In genomic region chr14:74965770-74966153, GRCh38 we compare ENCODE assay signal across 23 cellular contexts. TPM values are rescaled to one million over a fixed set of nuclear protein-coding genes. Genes with fewer than 3 reads are reported as not detected.
DNase-seq lines count a peak whose midpoint lies in the region; ATAC-seq, FAIRE-seq and TF ChIP-seq lines count a peak whose summit lies in the region.
"Had no signal": no experiment of that assay in that cellular context is flagged by ENCODE, and none has a peak within 500 bp of the region (broad histone marks: within the 10 kb centered on the region; RNA-seq: fewer than 3 reads in every experiment).

No MANE protein-coding gene starts in this region.

- H3K9me3 Mint-ChIP-seq in MCF 10A (ENCODE audit: unreplicated experiment): no peaks in the 10 kb centered on the region
- H3K9me3 Mint-ChIP-seq: activated naive CD8-positive, alpha-beta T cell treated with anti-CD3 and anti-CD28 coated beads, Interleukin-2, amount 50 U/mL, for 24 hours; CD14-positive monocyte; nephron progenitor cell; T-helper 2 cell treated with Interferon-gamma antibody and Interleukin-4, amounts not matched to agents 5 μg/mL and 100 μg/mL, for 36 hours had no signal

- peaks cover 13% of the 10 kb centered on the region for H3K4me1 Mint-ChIP-seq in MCF 10A (ENCODE audit: insufficient read depth, unreplicated experiment)

- H3K9me3 ChIP-seq in breast epithelium (no peaks in the 10 kb centered on the region), gastrocnemius medialis (no peaks in the 10 kb centered on the region)
- H3K9me3 ChIP-seq: prostate gland, spleen, suprapubic skin had no signal

- no peak overlapping the region for H3K27ac Mint-ChIP-seq in MCF 10A (ENCODE audit: low read depth, unreplicated experiment)
- H3K27ac Mint-ChIP-seq: activated naive CD8-positive, alpha-beta T cell treated with anti-CD3 and anti-CD28 coated beads, Interleukin-2, amount 50 U/mL, for 24 hours; CD14-positive monocyte; nephron progenitor cell; T-helper 2 cell treated with Interferon-gamma antibody and Interleukin-4, amounts not matched to agents 5 μg/mL and 100 μg/mL, for 36 hours had no signal

- H3K36me3 ChIP-seq in breast epithelium (no peaks in the 10 kb centered on the region), gastrocnemius medialis (no peaks in the 10 kb centered on the region)
- H3K36me3 ChIP-seq: prostate gland, spleen, suprapubic skin had no signal

- no peak for FAIRE-seq in RCC 7860 (lab: Jason Lieb, UNC)

- CTCF ChIA-PET in MCF 10A (lab: Yijun Ruan, JAX): interaction anchor here (0.6 to 1.2 kb wide), 2 partner anchors 20 to 342 kb away, joined by 3 to 5 read pairs; no protein-coding TSS in a partner anchor

- TF ChIP-seq POLR2A in breast epithelium (IDR thresholded peaks at IDR 0.05): no peak
- TF ChIP-seq POLR2A in gastrocnemius medialis (IDR thresholded peaks at IDR 0.05): no peak

- H3K27me3 Mint-ChIP-seq in MCF 10A (ENCODE audit: insufficient read depth, unreplicated experiment): no peaks in the 10 kb centered on the region
- H3K27me3 Mint-ChIP-seq: activated naive CD8-positive, alpha-beta T cell treated with anti-CD3 and anti-CD28 coated beads, Interleukin-2, amount 50 U/mL, for 24 hours had no signal

- no peak for ATAC-seq in gastrocnemius medialis
- ATAC-seq in HG03520 (IDR thresholded peaks at IDR 0.05; ENCODE audit: unreplicated experiment): no peak
- ATAC-seq: activated naive CD8-positive, alpha-beta T cell treated with anti-CD3 and anti-CD28 coated beads, Interleukin-2, amount 50 U/mL, for 24 hours had no signal

- H3K4me1 ChIP-seq in breast epithelium (no peaks in the 10 kb centered on the region), gastrocnemius medialis (peaks cover 7 to 24% of the 10 kb centered on the region in 2 donors)
- H3K4me1 ChIP-seq: prostate gland had no signal

- H3K4me3 ChIP-seq in breast epithelium (no peak overlapping the region), epithelial cell of esophagus (ENCODE audit: low read length) (no peak overlapping the region), gastrocnemius medialis (no peak overlapping the region)
- H3K4me3 ChIP-seq: prostate gland, spleen, suprapubic skin had no signal

- POLR2A ChIA-PET in MCF 10A (lab: Yijun Ruan, JAX): interaction anchor here (0.7 to 1.9 kb wide), 2 partner anchors 37 to 38 kb away, joined by 3 to 7 read pairs; partner anchors contain the start of gene EIF2B2

- H3K36me3 Mint-ChIP-seq in MCF 10A (ENCODE audit: insufficient read depth, unreplicated experiment): no peaks in the 10 kb centered on the region

- H3K4me3 Mint-ChIP-seq in MCF 10A (ENCODE audit: unreplicated experiment): no peak overlapping the region
- H3K4me3 Mint-ChIP-seq: activated naive CD8-positive, alpha-beta T cell treated with anti-CD3 and anti-CD28 coated beads, Interleukin-2, amount 50 U/mL, for 24 hours; CD14-positive monocyte; nephron progenitor cell; T-helper 2 cell treated with Interferon-gamma antibody and Interleukin-4, amounts not matched to agents 5 μg/mL and 100 μg/mL, for 36 hours had no signal

- no peak for TF ChIP-seq CTCF in MCF 10A (IDR thresholded peaks at IDR 0.05; ENCODE audit: unreplicated experiment)
- TF ChIP-seq CTCF in breast epithelium (IDR thresholded peaks at IDR 0.05): no peak
- no peak for TF ChIP-seq CTCF in epithelial cell of esophagus (IDR thresholded peaks at IDR 0.05; ENCODE audit: insufficient read depth, low read depth, low read length, missing control alignments)
- no peak for TF ChIP-seq CTCF in gastrocnemius medialis (IDR thresholded peaks at IDR 0.05 in 4 of 5, conservative IDR thresholded peaks at IDR 0.05 in 1 of 5)

- H3K27me3 ChIP-seq in breast epithelium (no peaks in the 10 kb centered on the region), gastrocnemius medialis (no peaks in the 10 kb centered on the region)
- H3K27me3 ChIP-seq: spleen, suprapubic skin had no signal

- no peak overlapping the region for H3K27ac ChIP-seq in breast epithelium
- peak overlapping the region in 3 of 4 donors; percentile 12 to 54 (median 45) for H3K27ac ChIP-seq in gastrocnemius medialis
- H3K27ac ChIP-seq: prostate gland, spleen, suprapubic skin had no signal

- DNase-seq in MCF 10A (ENCODE audit: unreplicated experiment) (peak; percentile 87), breast epithelium (ENCODE audit: low spot score in 2 of 2) (no peak), RCC 7860 (ENCODE audit: low spot score) (peak; percentile 5), epithelial cell of esophagus (ENCODE audit: low read depth) (peak; percentile 98), gastrocnemius medialis (no peak), NCI-H524 treated with DMSO at 0.1 percent for 48 hours (lab: John Stamatoyannopoulos, UW) (no peak), GOT3 (lab: John Stamatoyannopoulos, UW) (no peak)
- DNase-seq: 8988T; activated CD4-positive, CD25-positive, alpha-beta regulatory T cell treated with anti-CD3 and anti-CD28 coated beads, Interleukin-2, amount 50 U/mL, for 72 hours; activated CD8-positive, alpha-beta memory T cell treated with anti-CD3 and anti-CD28 coated beads for 24 hours; activated naive CD8-positive, alpha-beta T cell treated with anti-CD3 and anti-CD28 coated beads, Interleukin-2, amount 50 U/mL, for 24 hours; caudate nucleus; DMS 273 treated with DMSO at 0.1 percent for 48 hours; kidney glomerular epithelial cell; NCI-H1694; nephron progenitor cell; SIG-M5; spleen had no signal

- in situ Hi-C loops in gastrocnemius medialis (cut with MboI; ENCODE audit: low sequenced_read_pairs in 4 of 4): no loop called here

- intact Hi-C loops in MCF 10A (cut with micrococcal nuclease) (no loop called here), breast epithelium (cut with DNase I; ENCODE audit: low total_unique reads) (no loop called here), gastrocnemius medialis (cut with DNase I; ENCODE audit: low total_unique reads) (no loop called here)

- BruUV-seq in MCF 10A (replicated peaks; lab: Mats Ljungman, UMichigan): no TSS peak

RNA-seq across cellular contexts. Expression of gene PGF, which starts 10.4 kb away (rescaled TPM):
- total RNA-seq in MCF 10A (2022) (1.3 and 2.1 TPM in 2 replicates), breast epithelium (10 to 100 TPM in 1 of 3 donors, 1 to 10 TPM in 2; 3.7 to 17.9 (median 8.2) TPM), gastrocnemius medialis (1 to 10 TPM; 2.2 to 7.8 (median 3.8) TPM)

RNA-seq across cellular contexts. Expression of gene EIF2B2, which starts 37.0 kb away (rescaled TPM):
- total RNA-seq in MCF 10A (2022): 53.8 and 57.9 TPM in 2 replicates
- total RNA-seq in breast epithelium: 10 to 100 TPM; 31.8 to 40.3 (median 36.0) TPM
- 10 to 100 TPM; 42.7 to 79.0 (median 69.9) TPM for total RNA-seq in gastrocnemius medialis

RNA-seq across cellular contexts. Expression of gene RPS6KL1, which starts 42.7 kb away (rescaled TPM):
- 8.8 and 12.3 TPM in 2 replicates for total RNA-seq in MCF 10A (2022)
- total RNA-seq in breast epithelium: 1 to 10 TPM; 2.9 to 5.6 (median 3.3) TPM
- 10 to 100 TPM; 11.7 to 34.4 (median 18.7) TPM for total RNA-seq in gastrocnemius medialis

Comparison
In these comparisons a context has a peak if more than half of its experiments do, and no peak if none do; other contexts are left out.
1. DNase-seq: peak in MCF 10A (single experiment), RCC 7860 (single experiment) and epithelial cell of esophagus (single experiment); none in breast epithelium (0 of 2), gastrocnemius medialis (0 of 2), NCI-H524 treated with DMSO at 0.1 percent for 48 hours (single experiment) and GOT3 (single experiment).
2. H3K27ac ChIP-seq: peak in gastrocnemius medialis (3 of 4); none in breast epithelium (0 of 2).